13 cellular contexts compared by ENCODE assay signal in the genomic region with DNA sequence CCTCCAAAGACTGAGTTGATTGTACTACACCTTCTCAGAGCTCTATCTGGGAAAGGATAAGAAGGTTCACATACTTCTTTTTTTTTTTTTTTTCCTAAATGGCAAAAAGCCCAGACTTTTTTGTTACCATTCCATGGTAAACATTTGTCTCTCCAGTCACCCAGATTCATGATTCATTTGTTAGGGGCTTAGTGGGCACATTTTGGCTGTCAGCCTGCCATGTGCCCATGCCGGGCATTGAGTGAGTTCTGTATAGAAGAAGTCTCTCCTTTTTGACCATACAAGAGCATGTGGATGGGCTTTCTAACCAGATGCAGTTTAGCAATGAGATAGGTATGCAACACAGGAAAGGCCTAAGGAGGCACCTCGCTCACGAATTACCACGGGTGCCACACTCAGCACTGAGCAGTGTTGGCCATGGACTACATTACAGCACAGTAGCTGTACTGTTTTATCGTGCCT.
DNase-seq lines count a peak whose midpoint lies in the region; ATAC-seq and TF ChIP-seq lines count a peak whose summit lies in the region.
"Had no signal": no experiment of that assay in that cellular context is flagged by ENCODE, and none has a peak within 500 bp of the region (broad histone marks: within the 10 kb centered on the region; RNA-seq: fewer than 3 reads in every experiment).

No MANE protein-coding gene starts in this region.

- H3K27me3 Mint-ChIP-seq in endothelial cell (ENCODE audit: unreplicated experiment), result peaks cover 2% of the 10 kb centered on the region

- no peak for TF ChIP-seq CTCF in HFF-Myc (IDR thresholded peaks at IDR 0.05; ENCODE audit: low read depth, low read length, missing control alignments)
- TF ChIP-seq CTCF in suprapubic skin (IDR thresholded peaks at IDR 0.05), result no peak
- no peak for TF ChIP-seq CTCF in endothelial cell (IDR thresholded peaks at IDR 0.05; ENCODE audit: unreplicated experiment)

- H3K27me3 ChIP-seq in suprapubic skin, result no peaks in the 10 kb centered on the region
- H3K27me3 ChIP-seq: heart right ventricle had no signal

- no peak for ATAC-seq in GM19452 (IDR thresholded peaks at IDR 0.05; ENCODE audit: unreplicated experiment)

- no peak for TF ChIP-seq POLR2A in suprapubic skin (IDR thresholded peaks at IDR 0.05)

- no peaks in the 10 kb centered on the region for H3K36me3 Mint-ChIP-seq in endothelial cell (ENCODE audit: low read depth, unreplicated experiment)

- H3K36me3 ChIP-seq in suprapubic skin, result no peaks in the 10 kb centered on the region
- H3K36me3 ChIP-seq: heart right ventricle had no signal

- no peaks in the 10 kb centered on the region for H3K9me3 ChIP-seq in suprapubic skin

- H3K4me3 Mint-ChIP-seq in endothelial cell (ENCODE audit: unreplicated experiment), result no peak overlapping the region
- H3K4me3 Mint-ChIP-seq: T-helper 2 cell treated with Interferon-gamma antibody and Interleukin-4, amounts not matched to agents 5 μg/mL and 100 μg/mL, for 36 hours had no signal

- 68% methylated on average over 5 of the region's 5 CpGs for WGBS in suprapubic skin

- H3K4me1 ChIP-seq in suprapubic skin, result no peaks in the 10 kb centered on the region
- H3K4me1 ChIP-seq: heart right ventricle had no signal

- H3K4me3 ChIP-seq in HFF-Myc (replicated peaks; ENCODE audit: low read depth, low read length), result no peak overlapping the region
- no peak overlapping the region for H3K4me3 ChIP-seq in suprapubic skin
- H3K4me3 ChIP-seq: heart right ventricle had no signal

- H3K4me1 Mint-ChIP-seq in endothelial cell (ENCODE audit: unreplicated experiment), result no peaks in the 10 kb centered on the region

- no peak overlapping the region for H3K27ac Mint-ChIP-seq in endothelial cell (ENCODE audit: unreplicated experiment)
- H3K27ac Mint-ChIP-seq: T-helper 2 cell treated with Interferon-gamma antibody and Interleukin-4, amounts not matched to agents 5 μg/mL and 100 μg/mL, for 36 hours had no signal

- TF ChIP-seq EP300 in suprapubic skin (IDR thresholded peaks at IDR 0.05), result peak; percentile 34

- no peak overlapping the region for H3K27ac ChIP-seq in suprapubic skin
- H3K27ac ChIP-seq: heart right ventricle had no signal

- H3K9me3 Mint-ChIP-seq in endothelial cell (ENCODE audit: unreplicated experiment), result no peaks in the 10 kb centered on the region
- H3K9me3 Mint-ChIP-seq: T-helper 2 cell treated with Interferon-gamma antibody and Interleukin-4, amounts not matched to agents 5 μg/mL and 100 μg/mL, for 36 hours had no signal

- DNase-seq in HFF-Myc (ENCODE audit: extremely low read depth, low read depth) (peak; percentile 44), amniotic epithelial cell (ENCODE audit: low read depth) (peak; percentile 86), fibroblast of the conjunctiva (ENCODE audit: low read depth) (peak; percentile 41), suprapubic skin (ENCODE audit: low spot score in 2 of 2) (no peak), putamen (ENCODE audit: low spot score) (no peak), NCI-H2171 treated with DMSO at 0.1 percent for 48 hours (lab: John Stamatoyannopoulos, UW) (no peak), endothelial cell (ENCODE audit: low spot score) (no peak)
- DNase-seq: caudate nucleus; heart right ventricle; NCI-H774; stimulated activated CD4-positive, alpha-beta T cell treated with anti-CD3 and anti-CD28 coated beads, Interleukin-12 subunit alpha, Interleukin-12 subunit beta, amount 100 ng/mL, for 4 hours had no signal

Comparison
In these comparisons a context has a peak if more than half of its experiments do, and no peak if none do; other contexts are left out.
1. DNase-seq: peak in HFF-Myc (single experiment), amniotic epithelial cell (single experiment) and fibroblast of the conjunctiva (single experiment); none in suprapubic skin (0 of 2), putamen (single experiment), NCI-H2171 treated with DMSO at 0.1 percent for 48 hours (single experiment) and endothelial cell (single experiment).